Comparison of ENCODE assay signal across 8 cellular contexts in the genomic region with DNA sequence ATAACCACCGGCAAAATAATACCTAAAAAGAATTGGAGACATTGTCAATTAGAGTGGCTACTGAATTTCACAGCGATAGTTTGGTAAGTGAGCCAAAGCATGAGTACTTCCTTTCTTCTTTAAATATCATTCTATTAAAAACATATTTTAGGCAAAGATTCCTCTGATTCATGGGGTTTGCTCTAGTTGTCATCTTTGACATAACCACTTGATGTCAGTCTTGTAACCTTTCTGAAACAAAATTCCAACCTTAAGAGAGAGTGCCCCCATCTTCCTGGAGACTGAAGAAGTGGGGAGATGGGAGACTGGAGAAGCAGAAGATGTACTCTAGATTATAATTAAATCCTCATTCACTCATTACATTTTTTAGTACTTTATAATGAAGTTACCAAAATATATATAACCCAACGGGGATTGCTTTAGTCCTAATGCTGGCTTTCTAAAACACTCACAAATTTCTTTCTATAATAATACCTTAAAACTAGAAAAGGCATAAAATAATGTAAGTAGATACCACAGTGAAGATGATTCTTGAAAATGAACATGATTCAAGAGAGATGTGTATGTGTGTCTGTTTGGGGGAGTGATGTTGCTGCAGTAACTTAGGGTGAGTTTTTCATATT.
DNase-seq lines count a peak whose midpoint lies in the region; ATAC-seq and TF ChIP-seq lines count a peak whose summit lies in the region.

No MANE protein-coding gene starts in this region.

- H3K9me3 ChIP-seq in PC-9 (ENCODE audit: insufficient read depth, low read depth) = no peaks in the 10 kb centered on the region
- H3K9me3 ChIP-seq in fibroblast of lung (ENCODE audit: control insufficient read depth, insufficient read depth, low read depth, low read length) = no peaks in the 10 kb centered on the region

- POLR2A ChIA-PET in PC-9 (lab: Charles Lee; ENCODE audit: unreplicated experiment) = no interaction called here

- no peak for DNase-seq in PC-9
- DNase-seq in fibroblast of lung (ENCODE audit: low read depth in 2 of 2) = peak; percentile 27 to 40
- peak; percentile 7 for DNase-seq in skeletal muscle cell (ENCODE audit: low read depth)
- no peak for DNase-seq in ecto neural progenitor cell (ENCODE audit: low spot score)
- DNase-seq in DMS153 (lab: John Stamatoyannopoulos, UW) = no peak

- H3F3A ChIP-seq in PC-9 (ENCODE audit: insufficient read depth, low read depth) = no peaks in the 10 kb centered on the region

- H3K4me2 ChIP-seq in PC-9 (no peak overlapping the region), fibroblast of lung (ENCODE audit: extremely low read depth, insufficient read depth, low read length) (no peak overlapping the region)

- no TSS peak for BruUV-seq in PC-9 (replicated peaks; lab: Mats Ljungman, UMichigan)

- H3K27me3 ChIP-seq in PC-9 (ENCODE audit: insufficient read depth, low read depth) (no peaks in the 10 kb centered on the region), fibroblast of lung (ENCODE audit: control insufficient read depth, insufficient read depth, low read length) (no peaks in the 10 kb centered on the region)

- no peak for ATAC-seq in HG02759 (IDR thresholded peaks at IDR 0.05; ENCODE audit: unreplicated experiment)

- no peak overlapping the region for H2AFZ ChIP-seq in PC-9
- H2AFZ ChIP-seq in fibroblast of lung (ENCODE audit: low read length) = no peak overlapping the region

- H3K9ac ChIP-seq in fibroblast of lung (ENCODE audit: insufficient read depth, low read length) = no peak overlapping the region

- no peaks in the 10 kb centered on the region for H3K9me2 ChIP-seq in PC-9 (ENCODE audit: insufficient read depth)

- H3K36me3 ChIP-seq in PC-9 (ENCODE audit: low read depth) (no peaks in the 10 kb centered on the region), fibroblast of lung (ENCODE audit: control insufficient read depth, insufficient read depth, low read length) (no peaks in the 10 kb centered on the region)

- H3K79me2 ChIP-seq in PC-9 (ENCODE audit: low read depth) = no peaks in the 10 kb centered on the region
- no peaks in the 10 kb centered on the region for H3K79me2 ChIP-seq in fibroblast of lung (ENCODE audit: control insufficient read depth, insufficient read depth, low read length)

- H3K4me1 ChIP-seq in PC-9 (replicated peaks; ENCODE audit: insufficient read depth) (no peaks in the 10 kb centered on the region), fibroblast of lung (ENCODE audit: control insufficient read depth, extremely low read depth, insufficient read depth, low read length) (no peaks in the 10 kb centered on the region)

- H3K27ac ChIP-seq in 22Rv1 (peak overlapping the region; percentile 67), PC-9 (no peak overlapping the region), fibroblast of lung (ENCODE audit: insufficient read depth, low read length) (no peak overlapping the region)

- H4K20me1 ChIP-seq in PC-9 (ENCODE audit: insufficient read depth) (no peaks in the 10 kb centered on the region), fibroblast of lung (ENCODE audit: control insufficient read depth, extremely low read depth, insufficient read depth, low read length) (no peaks in the 10 kb centered on the region)

- intact Hi-C loops in PC-9 (cut with micrococcal nuclease; ENCODE audit: unreplicated experiment) = loop anchor here (2.0 kb wide), 3 partner anchors 321 to 925 kb away; partner anchors contain the start of gene PPP3CA

- TF ChIP-seq CTCF in 22Rv1 (IDR thresholded peaks at IDR 0.05) (peak; percentile 81), GM12873 (IDR thresholded peaks at IDR 0.05; ENCODE audit: insufficient read depth, low read depth, low read length, missing control alignments) (peak; percentile 26), PC-9 (conservative IDR thresholded peaks at IDR 0.05) (peak; percentile 73), fibroblast of lung (conservative IDR thresholded peaks at IDR 0.05 in 1 of 2, IDR thresholded peaks at IDR 0.05 in 1 of 2; ENCODE audit: low read depth in 1 of 2, low read length in 2 of 2) (peak; percentile 29 to 32)

- H3K4me3 ChIP-seq in PC-9 (no peak overlapping the region), fibroblast of lung (replicated peaks in 1 of 4; ENCODE audit: control extremely low read depth in 1 of 4, insufficient read depth in 1 of 4, low read depth in 3 of 4, low read length in 4 of 4) (no peak overlapping the region), skeletal muscle cell (ENCODE audit: low read depth, low read length) (no peak overlapping the region)

- CTCF ChIA-PET in PC-9 (lab: Charles Lee) = no interaction called here

Comparison
In these comparisons a context has a peak if more than half of its experiments do, and no peak if none do; other contexts are left out.
1. CTCF ChIP-seq: peak in every context shown above with its lines; median percentile 81 in 22Rv1; 73 in PC-9; 30 in fibroblast of lung; 26 in GM12873.
2. DNase-seq: peak in fibroblast of lung (2 of 2) and skeletal muscle cell (single experiment); none in PC-9 (0 of 2), ecto neural progenitor cell (single experiment) and DMS153 (single experiment).